In the genomic region with DNA sequence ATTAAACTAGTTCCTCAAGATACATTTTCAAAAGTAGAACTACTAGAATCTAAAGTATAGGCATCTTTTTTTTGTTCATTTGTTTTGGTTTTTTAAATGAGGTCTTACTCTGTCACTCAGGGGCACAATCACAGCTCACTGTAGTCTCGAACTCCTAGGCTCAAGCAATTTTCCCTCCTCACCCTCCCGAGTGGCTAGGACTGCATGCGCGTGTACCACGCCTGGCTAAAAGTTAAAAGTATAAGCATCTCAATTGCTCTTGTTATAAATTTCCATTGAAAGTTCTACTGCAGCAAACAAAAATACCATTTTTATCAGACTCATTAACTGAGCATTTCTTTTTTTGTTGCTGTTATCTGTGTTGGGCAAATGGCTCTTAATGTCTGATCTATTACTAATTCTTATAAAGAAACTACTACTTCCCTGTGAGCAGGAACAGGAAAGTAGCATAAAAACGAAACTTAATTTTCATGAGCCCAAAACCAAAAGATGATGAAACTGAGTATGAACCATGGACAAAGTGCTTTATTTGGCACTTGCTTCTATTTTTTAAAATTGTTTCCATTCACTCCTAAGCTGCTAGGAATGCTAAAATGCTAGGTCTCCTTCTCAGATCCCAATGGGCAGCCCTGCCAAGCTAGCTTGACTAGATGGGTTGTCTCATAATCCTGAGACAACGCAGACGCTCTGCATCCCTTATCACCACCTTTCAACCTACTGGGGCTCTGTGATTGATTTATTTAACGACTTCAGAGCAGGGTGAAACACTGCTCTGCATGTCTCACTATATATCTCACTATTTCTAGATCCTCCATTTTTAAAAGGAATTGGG, we compare ENCODE assay signal across 12 cellular contexts. TPM values are rescaled to one million over a fixed set of nuclear protein-coding genes. Genes with fewer than 3 reads are reported as not detected.
DNase-seq lines count a peak whose midpoint lies in the region; ATAC-seq, FAIRE-seq and TF ChIP-seq lines count a peak whose summit lies in the region.
"Had no signal": no experiment of that assay in that cellular context is flagged by ENCODE, and none has a peak within 500 bp of the region (broad histone marks: within the 10 kb centered on the region; RNA-seq: fewer than 3 reads in every experiment).

No MANE protein-coding gene starts in this region.

- CTCF ChIA-PET in activated CD4-positive, alpha-beta T cell treated with anti-CD3 and anti-CD28 coated beads for 36 hours (lab: Charles Lee): interaction anchor here (0.8 to 1.4 kb wide), 2 partner anchors 10 to 14 kb away, joined by 3 to 4 read pairs; no protein-coding TSS in a partner anchor

- H3K4me1 ChIP-seq in small intestine (ENCODE audit: control insufficient read depth in 2 of 2, insufficient read depth in 1 of 2, low read depth in 1 of 2, low read length in 1 of 2): no peaks in the 10 kb centered on the region

- H3K36me3 Mint-ChIP-seq in activated CD4-positive, alpha-beta T cell treated with anti-CD3 and anti-CD28 coated beads for 36 hours (ENCODE audit: low read depth): peaks cover 29% of the 10 kb centered on the region
- H3K36me3 Mint-ChIP-seq in HFFc6 (ENCODE audit: low read depth) (peaks cover 45% of the 10 kb centered on the region), nephron progenitor cell (ENCODE audit: low read depth) (peaks cover 60% of the 10 kb centered on the region), endothelial cell (ENCODE audit: low read depth, unreplicated experiment) (peaks cover 19% of the 10 kb centered on the region)
- H3K36me3 Mint-ChIP-seq in activated T-helper 1 cell treated with anti-CD3 and anti-CD28 coated beads, Interleukin-12 subunit alpha, Interleukin-12 subunit beta, Interleukin-2, Interleukin-4 antibody, amounts not matched to agents 30 ng/mL and 10 ng/mL and 1 ng/mL, durations not matched to agents 14 hours and 24 hours and 36 hours (ENCODE audit: low read depth): peaks cover 34% of the 10 kb centered on the region

- peak; percentile 11 for DNase-seq in activated CD4-positive, alpha-beta T cell treated with anti-CD3 and anti-CD28 coated beads for 36 hours
- DNase-seq in activated CD4-positive, alpha-beta T cell treated with anti-CD3 and anti-CD28 coated beads for 4 hours: no peak
- DNase-seq in HFFc6: no peak
- DNase-seq in activated T-helper 1 cell treated with anti-CD3 and anti-CD28 coated beads, Interleukin-12 subunit alpha, Interleukin-12 subunit beta, Interleukin-2, Interleukin-4 antibody, amounts not matched to agents 30 ng/mL and 10 ng/mL and 1 ng/mL, durations not matched to agents 14 hours and 24 hours and 36 hours (ENCODE audit: low spot score): no peak
- no peak for DNase-seq in nephron progenitor cell
- no peak for DNase-seq in small intestine
- DNase-seq in endothelial cell (ENCODE audit: low spot score): no peak
- DNase-seq in NCI-H1092 treated with DMSO at 0.1 percent for 48 hours (lab: John Stamatoyannopoulos, UW): no peak
- DNase-seq: stimulated activated CD4-positive, alpha-beta T cell treated with anti-CD3 and anti-CD28 coated beads, Interleukin-12 subunit alpha, Interleukin-12 subunit beta, amount 100 ng/mL, for 4 hours had no signal

- peaks cover 35% of the 10 kb centered on the region for H3K4me1 Mint-ChIP-seq in activated CD4-positive, alpha-beta T cell treated with anti-CD3 and anti-CD28 coated beads for 36 hours
- H3K4me1 Mint-ChIP-seq in HFFc6 (ENCODE audit: low read depth): peaks cover 52% of the 10 kb centered on the region
- H3K4me1 Mint-ChIP-seq in activated T-helper 1 cell treated with anti-CD3 and anti-CD28 coated beads, Interleukin-12 subunit alpha, Interleukin-12 subunit beta, Interleukin-2, Interleukin-4 antibody, amounts not matched to agents 30 ng/mL and 10 ng/mL and 1 ng/mL, durations not matched to agents 14 hours and 24 hours and 36 hours (ENCODE audit: low read depth): peaks cover 42% of the 10 kb centered on the region
- H3K4me1 Mint-ChIP-seq in nephron progenitor cell: peaks cover 8% of the 10 kb centered on the region
- peaks cover 11% of the 10 kb centered on the region for H3K4me1 Mint-ChIP-seq in endothelial cell (ENCODE audit: unreplicated experiment)

- POLR2A ChIA-PET in activated CD4-positive, alpha-beta T cell treated with anti-CD3 and anti-CD28 coated beads for 36 hours (lab: Charles Lee): no interaction called here

- no peaks in the 10 kb centered on the region for H3K27me3 ChIP-seq in small intestine (ENCODE audit: control insufficient read depth in 2 of 2, insufficient read depth in 2 of 2, low read length in 2 of 2)
- H3K27me3 ChIP-seq: vagina had no signal

- TF ChIP-seq CTCF in HFFc6 (IDR thresholded peaks at IDR 0.05) (no peak), nephron progenitor cell (IDR thresholded peaks at IDR 0.05) (no peak), endothelial cell (IDR thresholded peaks at IDR 0.05; ENCODE audit: unreplicated experiment) (no peak)

- H3K9me3 Mint-ChIP-seq in activated CD4-positive, alpha-beta T cell treated with anti-CD3 and anti-CD28 coated beads for 36 hours (ENCODE audit: low read depth): no peaks in the 10 kb centered on the region
- peaks cover 15% of the 10 kb centered on the region for H3K9me3 Mint-ChIP-seq in HFFc6
- H3K9me3 Mint-ChIP-seq in activated T-helper 1 cell treated with anti-CD3 and anti-CD28 coated beads, Interleukin-12 subunit alpha, Interleukin-12 subunit beta, Interleukin-2, Interleukin-4 antibody, amounts not matched to agents 30 ng/mL and 10 ng/mL and 1 ng/mL, durations not matched to agents 14 hours and 24 hours and 36 hours: no peaks in the 10 kb centered on the region
- peaks cover 7% of the 10 kb centered on the region for H3K9me3 Mint-ChIP-seq in nephron progenitor cell
- H3K9me3 Mint-ChIP-seq in endothelial cell (ENCODE audit: unreplicated experiment): no peaks in the 10 kb centered on the region

- intact Hi-C loops in activated CD4-positive, alpha-beta T cell treated with anti-CD3 and anti-CD28 coated beads for 36 hours (cut with DNase I, micrococcal nuclease): loop anchor here in 1 of 2 experiments (5.0 kb wide), 1 partner anchor 37 kb away; a partner anchor contains a TSS
- intact Hi-C loops in activated T-helper 1 cell treated with anti-CD3 and anti-CD28 coated beads, Interleukin-12 subunit alpha, Interleukin-12 subunit beta, Interleukin-2, Interleukin-4 antibody, amounts not matched to agents 30 ng/mL and 10 ng/mL and 1 ng/mL, durations not matched to agents 14 hours and 24 hours and 36 hours (cut with micrococcal nuclease): no loop called here

- no peak for FAIRE-seq in small intestine (lab: Jason Lieb, UNC)
- FAIRE-seq: A549, islet of Langerhans had no signal

- H3K9me3 ChIP-seq in small intestine (ENCODE audit: control insufficient read depth, low read depth): no peaks in the 10 kb centered on the region
- H3K9me3 ChIP-seq: A549, vagina had no signal

- peaks cover 0 to 12% of the 10 kb centered on the region in 2 donors for H3K36me3 ChIP-seq in small intestine (ENCODE audit: control insufficient read depth in 2 of 2, insufficient read depth in 2 of 2, low read length in 2 of 2)

- H3K27ac ChIP-seq in small intestine (ENCODE audit: low read depth in 1 of 2, low read length in 1 of 2): peak overlapping the region in 1 of 2 donors; percentile 55
- H3K27ac ChIP-seq: A549, vagina had no signal

- peak overlapping the region; percentile 28 for H3K4me3 Mint-ChIP-seq in activated CD4-positive, alpha-beta T cell treated with anti-CD3 and anti-CD28 coated beads for 36 hours
- H3K4me3 Mint-ChIP-seq in HFFc6 (no peak overlapping the region), nephron progenitor cell (no peak overlapping the region), endothelial cell (ENCODE audit: unreplicated experiment) (no peak overlapping the region)
- H3K4me3 Mint-ChIP-seq in activated T-helper 1 cell treated with anti-CD3 and anti-CD28 coated beads, Interleukin-12 subunit alpha, Interleukin-12 subunit beta, Interleukin-2, Interleukin-4 antibody, amounts not matched to agents 30 ng/mL and 10 ng/mL and 1 ng/mL, durations not matched to agents 14 hours and 24 hours and 36 hours: peak overlapping the region; percentile 53

- H3K4me3 ChIP-seq in small intestine (ENCODE audit: low read depth in 1 of 2, low read length in 2 of 2): no peak overlapping the region
- H3K4me3 ChIP-seq: A549, vagina had no signal

- ATAC-seq in activated CD4-positive, alpha-beta T cell treated with anti-CD3 and anti-CD28 coated beads for 36 hours: peak; percentile 81
- ATAC-seq: A549 had no signal

- peak overlapping the region; percentile 82 for H3K27ac Mint-ChIP-seq in activated CD4-positive, alpha-beta T cell treated with anti-CD3 and anti-CD28 coated beads for 36 hours
- peak overlapping the region; percentile 5; the same call in 1 of the 2 replicates for H3K27ac Mint-ChIP-seq in HFFc6
- peak overlapping the region; percentile 71 for H3K27ac Mint-ChIP-seq in activated T-helper 1 cell treated with anti-CD3 and anti-CD28 coated beads, Interleukin-12 subunit alpha, Interleukin-12 subunit beta, Interleukin-2, Interleukin-4 antibody, amounts not matched to agents 30 ng/mL and 10 ng/mL and 1 ng/mL, durations not matched to agents 14 hours and 24 hours and 36 hours
- H3K27ac Mint-ChIP-seq in nephron progenitor cell: peak overlapping the region; percentile 52
- no peak overlapping the region for H3K27ac Mint-ChIP-seq in endothelial cell (ENCODE audit: unreplicated experiment)

- WGBS in small intestine, 3 donors: 63 to 73% (median 64%) methylated on average over 9 of the region's 9 CpGs

- no peaks in the 10 kb centered on the region for H3K27me3 Mint-ChIP-seq in activated CD4-positive, alpha-beta T cell treated with anti-CD3 and anti-CD28 coated beads for 36 hours
- H3K27me3 Mint-ChIP-seq in HFFc6 (ENCODE audit: insufficient read depth) (no peaks in the 10 kb centered on the region), nephron progenitor cell (ENCODE audit: low read depth, poor library complexity) (no peaks in the 10 kb centered on the region), endothelial cell (ENCODE audit: unreplicated experiment) (peaks cover 1% of the 10 kb centered on the region)
- H3K27me3 Mint-ChIP-seq in activated T-helper 1 cell treated with anti-CD3 and anti-CD28 coated beads, Interleukin-12 subunit alpha, Interleukin-12 subunit beta, Interleukin-2, Interleukin-4 antibody, amounts not matched to agents 30 ng/mL and 10 ng/mL and 1 ng/mL, durations not matched to agents 14 hours and 24 hours and 36 hours (ENCODE audit: insufficient read depth): no peaks in the 10 kb centered on the region

RNA-seq across cellular contexts. Expression of a gene that starts 36.9 kb away (rescaled TPM):
- total RNA-seq in activated CD4-positive, alpha-beta T cell treated with anti-CD3 and anti-CD28 coated beads for 36 hours: 10 to 100 TPM; 36.0 to 39.6 TPM
- total RNA-seq in HFFc6 (2021; fragmentation: NEBNext Ultra II Directional; extraction: Animal tissue kit (Norgen Biotek cat#: 25700)): 10 to 100 TPM; 70.7 to 89.8 (median 81.6) TPM
- 53.9 and 54.0 TPM in 2 replicates for total RNA-seq in activated T-helper 1 cell treated with anti-CD3 and anti-CD28 coated beads, Interleukin-12 subunit alpha, Interleukin-12 subunit beta, Interleukin-2, Interleukin-4 antibody, amounts not matched to agents 30 ng/mL and 10 ng/mL and 1 ng/mL, durations not matched to agents 14 hours and 24 hours and 36 hours
- polyA plus RNA-seq in small intestine: 10 to 100 TPM; 32.4 to 45.2 (median 39.2) TPM
- 109 TPM for total RNA-seq in endothelial cell (ENCODE audit: unreplicated experiment)

Comparison
In these comparisons a context has a peak if more than half of its experiments do, and no peak if none do; other contexts are left out.
1. H3K4me3 Mint-ChIP-seq: peak in activated CD4-positive, alpha-beta T cell treated with anti-CD3 and anti-CD28 coated beads for 36 hours (single experiment) and activated T-helper 1 cell treated with anti-CD3 and anti-CD28 coated beads, Interleukin-12 subunit alpha, Interleukin-12 subunit beta, Interleukin-2, Interleukin-4 antibody, amounts not matched to agents 30 ng/mL and 10 ng/mL and 1 ng/mL, durations not matched to agents 14 hours and 24 hours and 36 hours (single experiment); none in HFFc6 (single experiment), nephron progenitor cell (single experiment) and endothelial cell (single experiment).